ENCODE assay signal across 19 cellular contexts in genomic region chr9:7055201-7055903, GRCh38.
DNase-seq lines count a peak whose midpoint lies in the region; ATAC-seq and TF ChIP-seq lines count a peak whose summit lies in the region.
"Had no signal": no experiment of that assay in that cellular context is flagged by ENCODE, and none has a peak within 500 bp of the region (broad histone marks: within the 10 kb centered on the region; RNA-seq: fewer than 3 reads in every experiment).

No MANE protein-coding gene starts in this region.

- H3K27me3 ChIP-seq in left lung = no peaks in the 10 kb centered on the region
- no peaks in the 10 kb centered on the region for H3K27me3 ChIP-seq in thyroid gland
- H3K27me3 ChIP-seq: neural progenitor cell, right atrium auricular region had no signal

- no peaks in the 10 kb centered on the region for H3K9me3 ChIP-seq in left lung
- H3K9me3 ChIP-seq in thyroid gland = no peaks in the 10 kb centered on the region
- H3K9me3 ChIP-seq: right atrium auricular region had no signal

- no peak overlapping the region for H3K27ac ChIP-seq in left lung
- H3K27ac ChIP-seq in thyroid gland = no peak overlapping the region
- H3K27ac ChIP-seq: KMS-11, neural progenitor cell, right atrium auricular region had no signal

- intact Hi-C loops in left lung (cut with DNase I) = loop anchor here in 1 of 2 donors (10.0 kb wide), 1 partner anchor 479 kb away; no protein-coding TSS in a partner anchor
- intact Hi-C loops in thyroid gland (cut with DNase I) = loop anchor here (10.0 kb wide), 1 partner anchor 479 kb away; no protein-coding TSS in a partner anchor
- intact Hi-C loops in sciatic nerve (cut with DNase I) = no loop called here

- no peak overlapping the region for H3K4me3 Mint-ChIP-seq in activated naive CD8-positive, alpha-beta T cell treated with anti-CD3 and anti-CD28 coated beads, Interleukin-2, amount 50 U/mL, for 24 hours
- no peak overlapping the region for H3K4me3 Mint-ChIP-seq in activated naive CD8-positive, alpha-beta T cell treated with anti-CD3 and anti-CD28 coated beads for 36 hours
- H3K4me3 Mint-ChIP-seq: activated naive CD8-positive, alpha-beta T cell; CD4-positive, alpha-beta memory T cell; immature natural killer cell; neural progenitor cell; WTC11 had no signal

- peaks cover 0 to 15% of the 10 kb centered on the region in 2 donors for H3K36me3 ChIP-seq in left lung
- no peaks in the 10 kb centered on the region for H3K36me3 ChIP-seq in thyroid gland
- H3K36me3 ChIP-seq: neural progenitor cell, right atrium auricular region had no signal

- H3K4me1 ChIP-seq in left lung (no peaks in the 10 kb centered on the region), thyroid gland (no peaks in the 10 kb centered on the region)

- no peak overlapping the region for H3K27ac Mint-ChIP-seq in activated naive CD8-positive, alpha-beta T cell treated with anti-CD3 and anti-CD28 coated beads, Interleukin-2, amount 50 U/mL, for 24 hours
- no peak overlapping the region for H3K27ac Mint-ChIP-seq in activated naive CD8-positive, alpha-beta T cell treated with anti-CD3 and anti-CD28 coated beads for 36 hours
- H3K27ac Mint-ChIP-seq: activated naive CD8-positive, alpha-beta T cell; neural progenitor cell; WTC11 had no signal

- TF ChIP-seq POLR2A in thyroid gland (IDR thresholded peaks at IDR 0.05) = no peak

- peak; percentile 40 for ATAC-seq in activated naive CD8-positive, alpha-beta T cell treated with anti-CD3 and anti-CD28 coated beads, Interleukin-2, amount 50 U/mL, for 24 hours
- ATAC-seq in HG02759 (IDR thresholded peaks at IDR 0.05; ENCODE audit: unreplicated experiment) (peak; percentile 59), left lung (no peak), sciatic nerve (no peak)
- ATAC-seq: WTC11 had no signal

- H3K36me3 Mint-ChIP-seq in activated naive CD8-positive, alpha-beta T cell treated with anti-CD3 and anti-CD28 coated beads, Interleukin-2, amount 50 U/mL, for 24 hours (ENCODE audit: low read depth) = peaks cover 19% of the 10 kb centered on the region
- peaks cover 6% of the 10 kb centered on the region for H3K36me3 Mint-ChIP-seq in activated naive CD8-positive, alpha-beta T cell treated with anti-CD3 and anti-CD28 coated beads for 36 hours
- H3K36me3 Mint-ChIP-seq: neural progenitor cell, WTC11 had no signal

- 68 to 72% methylated on average over 6 of the region's 6 CpGs for WGBS in thyroid gland, 2 donors

- H3K9me3 Mint-ChIP-seq in activated naive CD8-positive, alpha-beta T cell treated with anti-CD3 and anti-CD28 coated beads, Interleukin-2, amount 50 U/mL, for 24 hours = no peaks in the 10 kb centered on the region
- H3K9me3 Mint-ChIP-seq in activated naive CD8-positive, alpha-beta T cell treated with anti-CD3 and anti-CD28 coated beads for 36 hours = no peaks in the 10 kb centered on the region
- H3K9me3 Mint-ChIP-seq: immature natural killer cell, neural progenitor cell, WTC11 had no signal

- H3K4me3 ChIP-seq in left lung = no peak overlapping the region
- no peak overlapping the region for H3K4me3 ChIP-seq in thyroid gland (replicated peaks in 1 of 3)
- H3K4me3 ChIP-seq: neural progenitor cell, right atrium auricular region had no signal

- peaks cover 9% of the 10 kb centered on the region for H3K4me1 Mint-ChIP-seq in activated naive CD8-positive, alpha-beta T cell treated with anti-CD3 and anti-CD28 coated beads, Interleukin-2, amount 50 U/mL, for 24 hours
- peaks cover 15% of the 10 kb centered on the region for H3K4me1 Mint-ChIP-seq in activated naive CD8-positive, alpha-beta T cell treated with anti-CD3 and anti-CD28 coated beads for 36 hours

- TF ChIP-seq CTCF in left lung (IDR thresholded peaks at IDR 0.05) (no peak), thyroid gland (IDR thresholded peaks at IDR 0.05) (no peak)

- no peaks in the 10 kb centered on the region for H3K27me3 Mint-ChIP-seq in activated naive CD8-positive, alpha-beta T cell treated with anti-CD3 and anti-CD28 coated beads, Interleukin-2, amount 50 U/mL, for 24 hours
- H3K27me3 Mint-ChIP-seq in activated naive CD8-positive, alpha-beta T cell treated with anti-CD3 and anti-CD28 coated beads for 36 hours = no peaks in the 10 kb centered on the region
- H3K27me3 Mint-ChIP-seq: activated naive CD8-positive, alpha-beta T cell; CD4-positive, alpha-beta memory T cell had no signal

- no peak for DNase-seq in activated naive CD8-positive, alpha-beta T cell treated with anti-CD3 and anti-CD28 coated beads, Interleukin-2, amount 50 U/mL, for 24 hours
- DNase-seq in activated naive CD8-positive, alpha-beta T cell treated with anti-CD3 and anti-CD28 coated beads for 36 hours = no peak
- peak; percentile 44 for DNase-seq in NCI-H69 (lab: John Stamatoyannopoulos, UW)
- DNase-seq in left lung = no peak
- no peak for DNase-seq in NCI-H2196 treated with DMSO at 0.1 percent for 48 hours (lab: John Stamatoyannopoulos, UW; ENCODE audit: unreplicated experiment)
- DNase-seq in thyroid gland = no peak
- no peak for DNase-seq in sciatic nerve (ENCODE audit: low spot score)
- DNase-seq: CD4-positive, alpha-beta memory T cell; central memory CD4-positive, alpha-beta T cell; immature natural killer cell; mesenchymal stem cell; NCI-H187 treated with DMSO at 0.1 percent for 48 hours; stimulated activated CD4-positive, alpha-beta T cell treated with anti-CD3 and anti-CD28 coated beads, Interleukin-4, amount 100 ng/mL, for 4 hours had no signal

Comparison
In these comparisons a context has a peak if more than half of its experiments do, and no peak if none do; other contexts are left out.
1. ATAC-seq: peak in activated naive CD8-positive, alpha-beta T cell treated with anti-CD3 and anti-CD28 coated beads, Interleukin-2, amount 50 U/mL, for 24 hours (single experiment) and HG02759 (single experiment); none in left lung (single experiment) and sciatic nerve (single experiment).